Comparison of ENCODE assay signal across 28 cellular contexts in genomic region chr6:67433124-67433523, GRCh38.
DNase-seq lines count a peak whose midpoint lies in the region; ATAC-seq, FAIRE-seq and TF ChIP-seq lines count a peak whose summit lies in the region.
"Had no signal": no experiment of that assay in that cellular context is flagged by ENCODE, and none has a peak within 500 bp of the region (broad histone marks: within the 10 kb centered on the region; RNA-seq: fewer than 3 reads in every experiment).

No MANE protein-coding gene starts in this region.

- no CpG with 5 or more reads among the region's 2 CpGs for WGBS in H9 (ENCODE audit: extremely low coverage, insufficient read length, low lambda C conversion rate)
- 96% methylated on average over 2 of the region's 2 CpGs for WGBS in right cardiac atrium

- POLR2A ChIA-PET in OCI-LY7 (lab: Charles Lee) = no interaction called here

- H3K4me1 Mint-ChIP-seq in H9 = no peaks in the 10 kb centered on the region
- H3K4me1 Mint-ChIP-seq: CD14-positive monocyte, IgD-negative memory B cell, naive B cell had no signal

- H3K9ac ChIP-seq in DND-41 (ENCODE audit: low read depth, low read length) (no peak overlapping the region), fibroblast of lung (ENCODE audit: insufficient read depth, low read length) (no peak overlapping the region), H9 (ENCODE audit: extremely low read depth, insufficient read length, low read length) (no peak overlapping the region), kidney (ENCODE audit: low read length in 2 of 2) (no peak overlapping the region)

- H3K36me3 ChIP-seq in DND-41 (ENCODE audit: insufficient read depth, low read length) (no peaks in the 10 kb centered on the region), OCI-LY7 (ENCODE audit: insufficient read depth, low read length) (0 out of 2 replicates have a peak, but pooled peaks cover 4% of the 10 kb centered on the region), fibroblast of lung (ENCODE audit: control insufficient read depth, insufficient read depth, low read length) (no peaks in the 10 kb centered on the region), kidney (ENCODE audit: control insufficient read depth in 1 of 2, insufficient read depth in 2 of 2, low read length in 2 of 2) (no peaks in the 10 kb centered on the region)
- H3K36me3 ChIP-seq: adrenal gland, cardiac muscle cell, gastrocnemius medialis, thyroid gland had no signal

- H3K9me3 ChIP-seq in DND-41 (ENCODE audit: insufficient read depth, low read length, severe bottlenecking) = no peaks in the 10 kb centered on the region
- H3K9me3 ChIP-seq in OCI-LY7 (ENCODE audit: low read length) = no peaks in the 10 kb centered on the region; the same call in 1 of the 2 replicates
- no peaks in the 10 kb centered on the region for H3K9me3 ChIP-seq in fibroblast of lung (ENCODE audit: control insufficient read depth, insufficient read depth, low read depth, low read length)
- no peaks in the 10 kb centered on the region for H3K9me3 ChIP-seq in H9 (ENCODE audit: control insufficient read depth, low read depth, low read length)
- H3K9me3 ChIP-seq in kidney (ENCODE audit: control insufficient read depth in 1 of 2, low read length in 2 of 2) = no peaks in the 10 kb centered on the region
- no peaks in the 10 kb centered on the region for H3K9me3 ChIP-seq in right cardiac atrium (ENCODE audit: control insufficient read depth, low read length)
- H3K9me3 ChIP-seq: adrenal gland, gastrocnemius medialis, thyroid gland had no signal

- no peak for FAIRE-seq in kidney (lab: Jason Lieb, UNC)

- no peak overlapping the region for H2BK20ac ChIP-seq in H9 (ENCODE audit: low read depth, low read length, poor library complexity, severe bottlenecking)

- H4K20me1 ChIP-seq in DND-41 (ENCODE audit: insufficient read depth, low read length) = no peaks in the 10 kb centered on the region
- H4K20me1 ChIP-seq in OCI-LY7 (ENCODE audit: insufficient read depth, low read length) = no peaks in the 10 kb centered on the region
- no peaks in the 10 kb centered on the region for H4K20me1 ChIP-seq in fibroblast of lung (ENCODE audit: control insufficient read depth, extremely low read depth, insufficient read depth, low read length)
- H4K20me1 ChIP-seq in H9 (ENCODE audit: control insufficient read depth, insufficient read depth, insufficient read length) = no peaks in the 10 kb centered on the region

- DNase-seq in DND-41 (no peak), Kasumi-1 (lab: John Stamatoyannopoulos, UW) (peak; percentile 32 to 58), OCI-LY7 (ENCODE audit: low spot score) (no peak), fibroblast of lung (ENCODE audit: low read depth in 2 of 2) (peak; percentile 1 to 50), H9 (no peak), kidney (no peak), globus pallidus (ENCODE audit: low spot score) (no peak), right cardiac atrium (no peak)
- DNase-seq: activated CD4-positive, alpha-beta T cell treated with anti-CD3 and anti-CD28 coated beads, Interleukin-2, amount 50 U/mL, for 4 hours; activated gamma-delta T cell; adrenal gland; gastrocnemius medialis; GDM1; kidney glomerular epithelial cell; mammary epithelial cell; naive B cell; NCI-H1092; NCI-H2029; NCI-H510A; SHP77; thyroid gland had no signal

- H2BK12ac ChIP-seq in H9 (ENCODE audit: insufficient read length, low read depth, low read length) = no peak overlapping the region

- H2AFZ ChIP-seq in DND-41 (ENCODE audit: low read depth, low read length) (no peak overlapping the region), OCI-LY7 (ENCODE audit: low read length) (0 out of 2 replicates have a peak overlapping the region, but pooled peaks have one; percentile 6), fibroblast of lung (ENCODE audit: low read length) (no peak overlapping the region), H9 (ENCODE audit: low read length) (no peak overlapping the region)

- H3K56ac ChIP-seq in H9 (ENCODE audit: insufficient read length, low read depth, low read length) = no peak overlapping the region

- no peaks in the 10 kb centered on the region for H3K4me1 ChIP-seq in DND-41 (ENCODE audit: insufficient read depth, low read length)
- H3K4me1 ChIP-seq in OCI-LY7 (ENCODE audit: insufficient read depth, low read length, poor library complexity, severe bottlenecking) = no peaks in the 10 kb centered on the region
- no peaks in the 10 kb centered on the region for H3K4me1 ChIP-seq in fibroblast of lung (ENCODE audit: control insufficient read depth, extremely low read depth, insufficient read depth, low read length)
- no peaks in the 10 kb centered on the region for H3K4me1 ChIP-seq in H9 (ENCODE audit: insufficient read depth, low read length)
- no peaks in the 10 kb centered on the region for H3K4me1 ChIP-seq in kidney (ENCODE audit: control insufficient read depth in 1 of 2, insufficient read depth in 1 of 2, low read depth in 1 of 2, low read length in 2 of 2)
- H3K4me1 ChIP-seq in right cardiac atrium (ENCODE audit: control insufficient read depth, insufficient read depth, low read length) = no peaks in the 10 kb centered on the region
- H3K4me1 ChIP-seq: adrenal gland, gastrocnemius medialis, thyroid gland had no signal

- no peak overlapping the region for H3K4me3 Mint-ChIP-seq in H9
- H3K4me3 Mint-ChIP-seq: CD14-positive monocyte; IgD-negative memory B cell; naive B cell; T-helper 1 cell treated with Interleukin-12 subunit alpha and Interleukin-12 subunit beta and Interleukin-4 antibody, amounts not matched to agents 30 μg/mL and 1 μg/mL, for 36 hours had no signal

- no peak overlapping the region for H3K23ac ChIP-seq in H9 (ENCODE audit: insufficient read length, low read depth, low read length)

- no peaks in the 10 kb centered on the region for H3K27me3 Mint-ChIP-seq in H9 (ENCODE audit: low read depth)
- H3K27me3 Mint-ChIP-seq: IgD-negative memory B cell, naive B cell had no signal

- H4K91ac ChIP-seq in H9 (ENCODE audit: insufficient read length, low read depth, low read length) = no peak overlapping the region

- no peak overlapping the region for H2BK15ac ChIP-seq in H9 (ENCODE audit: low read depth, low read length)

- ATAC-seq in DND-41 (ENCODE audit: insufficient read depth, low read depth) (peak; percentile 22; the same call in 1 of the 3 replicates), right cardiac atrium (no peak)
- ATAC-seq: gastrocnemius medialis, sciatic nerve had no signal

- no peaks in the 10 kb centered on the region for H3K9me3 Mint-ChIP-seq in H9

- no peaks in the 10 kb centered on the region for H3K79me1 ChIP-seq in H9 (ENCODE audit: insufficient read depth, low read depth, low read length, poor library complexity, severe bottlenecking)

- H3K27ac Mint-ChIP-seq in H9 = no peak overlapping the region
- H3K27ac Mint-ChIP-seq: CD14-positive monocyte; IgD-negative memory B cell; naive B cell; T-helper 1 cell treated with Interleukin-12 subunit alpha and Interleukin-12 subunit beta and Interleukin-4 antibody, amounts not matched to agents 30 μg/mL and 1 μg/mL, for 36 hours had no signal

- no peaks in the 10 kb centered on the region for H3K23me2 ChIP-seq in H9 (ENCODE audit: insufficient read length, low read depth, low read length, poor library complexity, severe bottlenecking)

- H3T11ph ChIP-seq in H9 (ENCODE audit: low read length) = no peak overlapping the region

- no peak overlapping the region for H4K8ac ChIP-seq in H9 (replicated peaks; ENCODE audit: insufficient read length, low read depth, low read length)

- H3K79me2 ChIP-seq in DND-41 (ENCODE audit: insufficient read depth, low read length) = no peaks in the 10 kb centered on the region
- no peaks in the 10 kb centered on the region for H3K79me2 ChIP-seq in OCI-LY7 (ENCODE audit: insufficient read depth, low read depth, low read length)
- no peaks in the 10 kb centered on the region for H3K79me2 ChIP-seq in fibroblast of lung (ENCODE audit: control insufficient read depth, insufficient read depth, low read length)
- H3K79me2 ChIP-seq in H9 (ENCODE audit: insufficient read depth, low read length) = no peaks in the 10 kb centered on the region

- TF ChIP-seq CTCF in DND-41 (IDR thresholded peaks at IDR 0.05; ENCODE audit: borderline replicate concordance, extremely low read depth, low read length, poor library complexity, severe bottlenecking) (no peak), OCI-LY7 (conservative IDR thresholded peaks at IDR 0.05; ENCODE audit: low read length) (no peak), fibroblast of lung (conservative IDR thresholded peaks at IDR 0.05 in 1 of 2, IDR thresholded peaks at IDR 0.05 in 1 of 2; ENCODE audit: low read depth in 1 of 2, low read length in 2 of 2) (no peak), H9 (conservative IDR thresholded peaks at IDR 0.05) (no peak), kidney (IDR thresholded peaks at IDR 0.05; ENCODE audit: borderline replicate concordance, extremely low read depth, insufficient read depth) (no peak)

- H3K27ac ChIP-seq in DND-41 (ENCODE audit: low read length) (no peak overlapping the region), OCI-LY7 (ENCODE audit: low read depth, low read length, poor library complexity, severe bottlenecking) (no peak overlapping the region), fibroblast of lung (ENCODE audit: insufficient read depth, low read length) (no peak overlapping the region), H9 (ENCODE audit: insufficient read length, low read depth, low read length) (no peak overlapping the region), kidney (ENCODE audit: low read depth in 2 of 2, low read length in 2 of 2) (no peak overlapping the region), right cardiac atrium (ENCODE audit: low read length) (no peak overlapping the region)
- H3K27ac ChIP-seq: adrenal gland, cardiac muscle cell, gastrocnemius medialis, HL-60, thyroid gland, VCaP had no signal

- no peak overlapping the region for H2BK5ac ChIP-seq in H9 (ENCODE audit: insufficient read length, low read length)

- no peak overlapping the region for H3K4me3 ChIP-seq in DND-41 (ENCODE audit: low read depth in 1 of 2, low read length in 2 of 2)
- H3K4me3 ChIP-seq in OCI-LY7 (ENCODE audit: low read depth, low read length, poor library complexity, severe bottlenecking) = no peak overlapping the region
- H3K4me3 ChIP-seq in fibroblast of lung (replicated peaks in 1 of 4; ENCODE audit: control extremely low read depth in 1 of 4, insufficient read depth in 1 of 4, low read depth in 3 of 4, low read length in 4 of 4) = no peak overlapping the region
- H3K4me3 ChIP-seq in kidney (ENCODE audit: low read length in 2 of 2) = no peak overlapping the region
- H3K4me3 ChIP-seq in right cardiac atrium (ENCODE audit: low read length) = no peak overlapping the region
- H3K4me3 ChIP-seq: adrenal gland, cardiac muscle cell, gastrocnemius medialis, thyroid gland had no signal

- no TSS peak for BruUV-seq in OCI-LY7 (replicated peaks; lab: Mats Ljungman, UMichigan)

- intact Hi-C loops in OCI-LY7 (cut with micrococcal nuclease; ENCODE audit: unreplicated experiment) = no loop called here
- intact Hi-C loops in kidney (cut with DNase I) = no loop called here
- intact Hi-C loops in right cardiac atrium (cut with DNase I) = no loop called here

- no peaks in the 10 kb centered on the region for H3K36me3 Mint-ChIP-seq in H9 (ENCODE audit: insufficient read depth in 1 of 3, low read depth in 3 of 3)
- H3K36me3 Mint-ChIP-seq: CD14-positive monocyte, IgD-negative memory B cell, naive B cell had no signal

- no peak overlapping the region for H2BK120ac ChIP-seq in H9 (ENCODE audit: low read depth, low read length, poor library complexity, severe bottlenecking)

- CTCF ChIA-PET in OCI-LY7 (lab: Charles Lee; ENCODE audit: unreplicated experiment) = no interaction called here

- H4K5ac ChIP-seq in H9 (ENCODE audit: insufficient read length, low read depth, low read length) = no peak overlapping the region

- H3K9me2 ChIP-seq in OCI-LY7 (ENCODE audit: insufficient read depth, low read length) = no peaks in the 10 kb centered on the region

- H3K4me2 ChIP-seq in DND-41 (ENCODE audit: insufficient read depth, low read length) = no peak overlapping the region
- no peak overlapping the region for H3K4me2 ChIP-seq in OCI-LY7 (ENCODE audit: low read length)
- H3K4me2 ChIP-seq in fibroblast of lung (ENCODE audit: extremely low read depth, insufficient read depth, low read length) = no peak overlapping the region
- no peak overlapping the region for H3K4me2 ChIP-seq in H9 (ENCODE audit: insufficient read depth, insufficient read length, low read length)

- no peaks in the 10 kb centered on the region for H3K27me3 ChIP-seq in DND-41 (ENCODE audit: insufficient read depth, low read length, poor library complexity)
- H3K27me3 ChIP-seq in fibroblast of lung (ENCODE audit: control insufficient read depth, insufficient read depth, low read length) = no peaks in the 10 kb centered on the region
- no peaks in the 10 kb centered on the region for H3K27me3 ChIP-seq in H9 (ENCODE audit: insufficient read depth, low read length)
- H3K27me3 ChIP-seq in right cardiac atrium (ENCODE audit: control insufficient read depth, insufficient read depth) = no peaks in the 10 kb centered on the region
- H3K27me3 ChIP-seq: adrenal gland, cardiac muscle cell, gastrocnemius medialis, thyroid gland had no signal

- no peak overlapping the region for H3K18ac ChIP-seq in H9 (ENCODE audit: insufficient read length, low read depth, low read length)

- H3K14ac ChIP-seq in H9 (ENCODE audit: insufficient read depth, low read length) = no peak overlapping the region

- H3K4ac ChIP-seq in H9 (ENCODE audit: low read depth, low read length) = no peak overlapping the region

- H2AK5ac ChIP-seq in H9 (ENCODE audit: insufficient read length, low read length) = no peak overlapping the region

Comparison
In these comparisons a context has a peak if more than half of its experiments do, and no peak if none do; other contexts are left out.
1. DNase-seq: peak in Kasumi-1 (2 of 2) and fibroblast of lung (2 of 2); none in DND-41 (single experiment), OCI-LY7 (single experiment), H9 (single experiment), kidney (single experiment), globus pallidus (single experiment) and right cardiac atrium (0 of 3).